20 cellular contexts compared by ENCODE assay signal in the genomic region with DNA sequence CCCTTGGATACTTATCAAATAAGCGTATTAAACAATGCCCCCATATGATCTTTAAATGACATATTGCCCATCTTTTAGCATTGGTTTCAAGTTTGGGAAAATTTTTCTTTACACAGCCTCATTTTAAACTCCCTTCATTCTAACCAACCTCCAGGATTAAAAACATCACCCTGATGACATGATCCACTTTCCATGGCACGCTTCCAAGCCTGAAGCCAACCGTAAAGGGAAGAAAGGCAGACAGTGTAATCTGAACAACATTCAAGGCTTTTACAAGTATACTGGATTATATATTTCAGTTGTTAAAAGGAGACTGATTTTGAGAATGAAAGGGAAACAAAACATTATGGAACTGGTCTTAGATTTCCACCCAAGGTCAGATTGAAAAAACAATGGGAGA.
DNase-seq lines count a peak whose midpoint lies in the region; ATAC-seq, FAIRE-seq and TF ChIP-seq lines count a peak whose summit lies in the region.
"Had no signal": no experiment of that assay in that cellular context is flagged by ENCODE, and none has a peak within 500 bp of the region (broad histone marks: within the 10 kb centered on the region; RNA-seq: fewer than 3 reads in every experiment).

No MANE protein-coding gene starts in this region.

- in situ Hi-C loops in G401 (cut with HindIII; ENCODE audit: low sequenced_read_pairs) (no loop called here), GM13977 (cut with MboI; ENCODE audit: low pct_unique_long_range_greater_than_20kb, low sequenced_read_pairs, unreplicated experiment) (no loop called here)

- DNase-seq in NCI-H1694 treated with DMSO at 0.1 percent for 48 hours (lab: John Stamatoyannopoulos, UW) (peak; percentile 6), NCI-H1694 (lab: John Stamatoyannopoulos, UW) (no peak), G401 (ENCODE audit: low spot score) (peak; percentile 27), NCI-H345 (lab: John Stamatoyannopoulos, UW) (peak; percentile 80), NCI-H128 (lab: John Stamatoyannopoulos, UW; ENCODE audit: unreplicated experiment) (no peak), GM13977 (ENCODE audit: low spot score) (no peak)
- DNase-seq: C1 segment of cervical spinal cord; DMS153; GOT3; HFFc6; IMR-90; Karpas-422; MG63; NCI-H1105; NCI-H2029; NK-92 treated with Interleukin-12 subunit alpha and Interleukin-12 subunit beta, amount 100 ng/mL, for 24 hours; SHP77 treated with DMSO at 0.1 percent for 48 hours had no signal

- ATAC-seq in HG02763 (IDR thresholded peaks at IDR 0.05; ENCODE audit: unreplicated experiment), result no peak
- ATAC-seq: A549 had no signal

- peak; percentile 24 for FAIRE-seq in islet of Langerhans (lab: Jason Lieb, UNC)
- FAIRE-seq: A549 had no signal

- no peak for TF ChIP-seq CTCF in GM13977 (IDR thresholded peaks at IDR 0.05; ENCODE audit: extremely low read depth, insufficient read depth, missing control alignments)

Comparison
In these comparisons a context has a peak if more than half of its experiments do, and no peak if none do; other contexts are left out.
1. DNase-seq: peak in NCI-H1694 treated with DMSO at 0.1 percent for 48 hours (single experiment), G401 (single experiment) and NCI-H345 (single experiment); none in NCI-H1694 (single experiment), NCI-H128 (single experiment) and GM13977 (single experiment).